Comparison of ENCODE assay signal across 16 cellular contexts in genomic region chr2:36235426-36235825, GRCh38.
DNase-seq lines count a peak whose midpoint lies in the region; ATAC-seq and TF ChIP-seq lines count a peak whose summit lies in the region.
"Had no signal": no experiment of that assay in that cellular context is flagged by ENCODE, and none has a peak within 500 bp of the region (broad histone marks: within the 10 kb centered on the region; RNA-seq: fewer than 3 reads in every experiment).

No MANE protein-coding gene starts in this region.

- H3K18ac ChIP-seq in mesendoderm (ENCODE audit: low read length): no peak overlapping the region

- no peak overlapping the region for H3K23ac ChIP-seq in mesendoderm (ENCODE audit: low read length)

- no peak overlapping the region for H2AFZ ChIP-seq in GM23338

- no peak overlapping the region for H2BK5ac ChIP-seq in mesendoderm (ENCODE audit: low read length)

- no peak overlapping the region for H3K9ac ChIP-seq in mesendoderm (ENCODE audit: low read length)

- H3K4me3 ChIP-seq in GM23338 (no peak overlapping the region), mesendoderm (ENCODE audit: low read length) (no peak overlapping the region)
- H3K4me3 ChIP-seq: A549 had no signal

- H3K9me2 ChIP-seq in GM23338 (ENCODE audit: insufficient read depth): 0 out of 2 replicates have a peak, but pooled peaks cover 5% of the 10 kb centered on the region

- no peaks in the 10 kb centered on the region for H4K20me1 ChIP-seq in GM23338 (replicated peaks; ENCODE audit: insufficient read depth)

- DNase-seq in GM23338 (ENCODE audit: low spot score) (peak; percentile 18), WTC11 (ENCODE audit: low spot score) (no peak), iPS DF 19.7 (ENCODE audit: low read depth, low spot score) (peak; percentile 40), mesendoderm (peak; percentile 66), SK-N-DZ (ENCODE audit: low spot score) (no peak), glutamatergic neuron (no peak)
- DNase-seq: Caco-2; CD8-positive, alpha-beta T cell; DND-41; GDM1; IMR-90 had no signal

- ATAC-seq in GM23338: peak; percentile 67
- peak; percentile 72 for ATAC-seq in WTC11
- ATAC-seq in HG03025 (IDR thresholded peaks at IDR 0.05; ENCODE audit: low FRiP score, unreplicated experiment): no peak
- ATAC-seq in HG03521 (IDR thresholded peaks at IDR 0.05; ENCODE audit: unreplicated experiment): no peak
- ATAC-seq: A549; CD8-positive, alpha-beta T cell; HCT116 had no signal

- no peak overlapping the region for H4K5ac ChIP-seq in mesendoderm (ENCODE audit: low read length)

- no peak overlapping the region for H3K27ac ChIP-seq in GM23338 (ENCODE audit: low read depth)
- no peak overlapping the region for H3K27ac ChIP-seq in mesendoderm (ENCODE audit: low read depth, low read length)
- H3K27ac ChIP-seq: A549 had no signal

- H3K36me3 ChIP-seq in GM23338 (ENCODE audit: insufficient read depth) (no peaks in the 10 kb centered on the region), mesendoderm (ENCODE audit: control insufficient read depth, insufficient read depth, low read length) (no peaks in the 10 kb centered on the region)

- H3K79me1 ChIP-seq in mesendoderm (ENCODE audit: low read length): no peaks in the 10 kb centered on the region

- H4K8ac ChIP-seq in mesendoderm (ENCODE audit: low read depth, low read length): no peak overlapping the region

- H3K56ac ChIP-seq in mesendoderm (ENCODE audit: low read length): no peak overlapping the region

- H3K9me3 Mint-ChIP-seq in GM23338: no peaks in the 10 kb centered on the region
- peaks cover 10% of the 10 kb centered on the region for H3K9me3 Mint-ChIP-seq in WTC11
- peaks cover 2% of the 10 kb centered on the region for H3K9me3 Mint-ChIP-seq in glutamatergic neuron (ENCODE audit: unreplicated experiment)
- H3K9me3 Mint-ChIP-seq: CD8-positive, alpha-beta T cell had no signal

- H3F3A ChIP-seq in GM23338 (replicated peaks; ENCODE audit: low read depth): no peaks in the 10 kb centered on the region

- H3K4me1 ChIP-seq in GM23338 (ENCODE audit: insufficient read depth) (no peaks in the 10 kb centered on the region), mesendoderm (ENCODE audit: control insufficient read depth, low read depth, low read length) (no peaks in the 10 kb centered on the region)
- H3K4me1 ChIP-seq: A549, Caco-2 had no signal

- H3K27me3 ChIP-seq in GM23338 (ENCODE audit: insufficient read depth): no peaks in the 10 kb centered on the region
- no peaks in the 10 kb centered on the region for H3K27me3 ChIP-seq in mesendoderm (ENCODE audit: insufficient read depth, low read length, poor library complexity)

- TF ChIP-seq CTCF in GM23338 (conservative IDR thresholded peaks at IDR 0.05; ENCODE audit: low read depth in 2 of 2): no peak
- no peak for TF ChIP-seq CTCF in WTC11 (IDR thresholded peaks at IDR 0.05)
- no peak for TF ChIP-seq CTCF in glutamatergic neuron (IDR thresholded peaks at IDR 0.05; ENCODE audit: partially characterized antibody, unreplicated experiment)

- H2AK5ac ChIP-seq in mesendoderm (ENCODE audit: low read length): no peak overlapping the region

- CTCF ChIA-PET in WTC11 (lab: Charles Lee): no interaction called here

- WGBS in mesendoderm (ENCODE audit: extremely low coverage, insufficient coverage, low lambda C conversion rate): no CpG with 5 or more reads among the region's 3 CpGs

- H3K4ac ChIP-seq in mesendoderm (ENCODE audit: low read depth, low read length): no peak overlapping the region

- no peak overlapping the region for H3K4me3 Mint-ChIP-seq in GM23338
- H3K4me3 Mint-ChIP-seq in WTC11: no peak overlapping the region
- H3K4me3 Mint-ChIP-seq in glutamatergic neuron (ENCODE audit: unreplicated experiment): no peak overlapping the region
- H3K4me3 Mint-ChIP-seq: CD14-positive monocyte; CD8-positive, alpha-beta T cell had no signal

- H3K79me2 ChIP-seq in GM23338 (replicated peaks; ENCODE audit: insufficient read depth) (no peaks in the 10 kb centered on the region), mesendoderm (ENCODE audit: control insufficient read depth, insufficient read depth, low read length) (no peaks in the 10 kb centered on the region)

- POLR2A ChIA-PET in WTC11 (lab: Charles Lee): no interaction called here

- no peak overlapping the region for H3K4me2 ChIP-seq in GM23338
- no peak overlapping the region for H3K4me2 ChIP-seq in mesendoderm (ENCODE audit: low read length)
- H3K4me2 ChIP-seq: A549 had no signal

- H3K27me3 Mint-ChIP-seq in GM23338 (ENCODE audit: insufficient read depth, low read depth, poor library complexity) (peaks cover 4% of the 10 kb centered on the region), WTC11 (ENCODE audit: low read depth) (no peaks in the 10 kb centered on the region), glutamatergic neuron (ENCODE audit: unreplicated experiment) (peaks cover 2% of the 10 kb centered on the region)

- no peak overlapping the region for H2BK120ac ChIP-seq in mesendoderm (ENCODE audit: low read depth, low read length)

- no peak overlapping the region for H2BK15ac ChIP-seq in mesendoderm (replicated peaks; ENCODE audit: low read depth)

- H3K4me1 Mint-ChIP-seq in GM23338 (peaks cover 6% of the 10 kb centered on the region; the same call in 2 of the 3 replicates), WTC11 (no peaks in the 10 kb centered on the region), glutamatergic neuron (ENCODE audit: low read depth, unreplicated experiment) (no peaks in the 10 kb centered on the region)

- H3K27ac Mint-ChIP-seq in GM23338 (no peak overlapping the region), WTC11 (no peak overlapping the region), glutamatergic neuron (ENCODE audit: unreplicated experiment) (no peak overlapping the region)
- H3K27ac Mint-ChIP-seq: CD14-positive monocyte; CD8-positive, alpha-beta T cell had no signal

- H3K36me3 Mint-ChIP-seq in GM23338 (ENCODE audit: low read depth) (no peaks in the 10 kb centered on the region), WTC11 (no peaks in the 10 kb centered on the region), glutamatergic neuron (ENCODE audit: unreplicated experiment) (peaks cover 3% of the 10 kb centered on the region)
- H3K36me3 Mint-ChIP-seq: CD14-positive monocyte; CD8-positive, alpha-beta T cell had no signal

TF ChIP-seq in GM23338, 12 proteins besides CTCF, POLR2A, EP300 and RAD21 (continues in another document):
- TF ChIP-seq REST (IDR thresholded peaks at IDR 0.05; ENCODE audit: unreplicated experiment): no peak

TF ChIP-seq in WTC11, 78 proteins besides CTCF, POLR2A, EP300 and RAD21:
- TF ChIP-seq JAZF1 (CRISPR knock-in tag; IDR thresholded peaks at IDR 0.05) (no peak), ETV6 (CRISPR knock-in tag; IDR thresholded peaks at IDR 0.05) (no peak), MAX (CRISPR knock-in tag; IDR thresholded peaks at IDR 0.05) (no peak), RELA (CRISPR knock-in tag; IDR thresholded peaks at IDR 0.05; ENCODE audit: borderline replicate concordance) (no peak), NFATC4 (CRISPR knock-in tag; IDR thresholded peaks at IDR 0.05) (no peak), JUN (CRISPR knock-in tag; IDR thresholded peaks at IDR 0.05) (no peak)

Comparison
In these comparisons a context has a peak if more than half of its experiments do, and no peak if none do; other contexts are left out.
1. ATAC-seq: peak in GM23338 (single experiment) and WTC11 (single experiment); none in HG03025 (single experiment) and HG03521 (single experiment).
2. DNase-seq: peak in GM23338 (single experiment), iPS DF 19.7 (single experiment) and mesendoderm (single experiment); none in WTC11 (single experiment), SK-N-DZ (single experiment) and glutamatergic neuron (single experiment).